15 cellular contexts compared by ENCODE assay signal in genomic region chr15:85589873-85590272, GRCh38.
DNase-seq lines count a peak whose midpoint lies in the region; ATAC-seq, FAIRE-seq and TF ChIP-seq lines count a peak whose summit lies in the region.
"Had no signal": no experiment of that assay in that cellular context is flagged by ENCODE, and none has a peak within 500 bp of the region (broad histone marks: within the 10 kb centered on the region; RNA-seq: fewer than 3 reads in every experiment).

No MANE protein-coding gene starts in this region.

- H3K27me3 Mint-ChIP-seq in MCF 10A (ENCODE audit: insufficient read depth, unreplicated experiment) (no peaks in the 10 kb centered on the region), mesothelial cell of epicardium (ENCODE audit: low read depth) (no peaks in the 10 kb centered on the region)
- H3K27me3 Mint-ChIP-seq: activated CD4-positive, alpha-beta memory T cell treated with anti-CD3 and anti-CD28 coated beads for 36 hours; activated naive CD8-positive, alpha-beta T cell treated with anti-CD3 and anti-CD28 coated beads for 36 hours had no signal

- DNase-seq in MCF 10A (ENCODE audit: unreplicated experiment) (peak; percentile 64), breast epithelium (ENCODE audit: low spot score in 2 of 2) (no peak), mesothelial cell of epicardium (ENCODE audit: low spot score in 2 of 2, unreplicated experiment in 2 of 2) (no peak), upper lobe of left lung (no peak), H54 (ENCODE audit: insufficient read length, low spot score) (no peak), Kasumi-1 (lab: John Stamatoyannopoulos, UW) (no peak)
- DNase-seq: 8988T; activated CD4-positive, alpha-beta memory T cell treated with anti-CD3 and anti-CD28 coated beads for 36 hours; activated naive CD8-positive, alpha-beta T cell treated with anti-CD3 and anti-CD28 coated beads for 36 hours; DMS53; endodermal cell; islet precursor cell; NCI-H2029 had no signal

- H3K36me3 Mint-ChIP-seq in MCF 10A (ENCODE audit: insufficient read depth, unreplicated experiment) = peaks cover 52% of the 10 kb centered on the region
- peaks cover 11% of the 10 kb centered on the region for H3K36me3 Mint-ChIP-seq in mesothelial cell of epicardium

- no peak overlapping the region for H3K4me3 Mint-ChIP-seq in MCF 10A (ENCODE audit: unreplicated experiment)
- H3K4me3 Mint-ChIP-seq in mesothelial cell of epicardium = no peak overlapping the region
- H3K4me3 Mint-ChIP-seq: activated CD4-positive, alpha-beta memory T cell treated with anti-CD3 and anti-CD28 coated beads for 36 hours; activated naive CD8-positive, alpha-beta T cell treated with anti-CD3 and anti-CD28 coated beads for 36 hours; endodermal cell had no signal

- TF ChIP-seq POLR2A in breast epithelium (IDR thresholded peaks at IDR 0.05) (no peak), upper lobe of left lung (IDR thresholded peaks at IDR 0.05) (no peak), H54 (IDR thresholded peaks at IDR 0.05; ENCODE audit: low read depth, low read length) (no peak)

- FAIRE-seq in H54 (lab: Jason Lieb, UNC) = no peak

- peak overlapping the region in 1 of 2 donors; percentile 34 for H3K27ac ChIP-seq in breast epithelium
- H3K27ac ChIP-seq in upper lobe of left lung = peak overlapping the region; percentile 59 to 84 (median 74)

- CTCF ChIA-PET in MCF 10A (lab: Yijun Ruan, JAX) = interaction anchor here (0.6 to 1.2 kb wide), 2 partner anchors 29 to 78 kb away, joined by 3 to 4 read pairs; no protein-coding TSS in a partner anchor

- H3K9me3 ChIP-seq in breast epithelium (no peaks in the 10 kb centered on the region), upper lobe of left lung (no peaks in the 10 kb centered on the region)

- H3K36me3 ChIP-seq in breast epithelium (no peaks in the 10 kb centered on the region), upper lobe of left lung (peaks cover 2 to 43% (median 4%) of the 10 kb centered on the region in 4 donors)

- H3K27ac Mint-ChIP-seq in MCF 10A (ENCODE audit: low read depth, unreplicated experiment) (peak overlapping the region; percentile 84), mesothelial cell of epicardium (peak overlapping the region; percentile 50)
- H3K27ac Mint-ChIP-seq: activated CD4-positive, alpha-beta memory T cell treated with anti-CD3 and anti-CD28 coated beads for 36 hours; activated naive CD8-positive, alpha-beta T cell treated with anti-CD3 and anti-CD28 coated beads for 36 hours; endodermal cell had no signal

- no peak for TF ChIP-seq EP300 in upper lobe of left lung (IDR thresholded peaks at IDR 0.05)

- peaks cover 0 to 5% of the 10 kb centered on the region in 2 donors for H3K4me1 ChIP-seq in breast epithelium
- H3K4me1 ChIP-seq in upper lobe of left lung = peaks cover 60 to 72% (median 64%) of the 10 kb centered on the region in 4 donors

- peak; percentile 55 for ATAC-seq in esophagus mucosa
- ATAC-seq in upper lobe of left lung (ENCODE audit: low FRiP score in 2 of 2) = peak; percentile 44 to 58
- ATAC-seq in HG03457 (IDR thresholded peaks at IDR 0.05; ENCODE audit: unreplicated experiment) = no peak

- no peak overlapping the region for H3K4me3 ChIP-seq in breast epithelium
- H3K4me3 ChIP-seq in upper lobe of left lung = no peak overlapping the region

- H3K9me3 Mint-ChIP-seq in MCF 10A (ENCODE audit: unreplicated experiment) (no peaks in the 10 kb centered on the region), mesothelial cell of epicardium (peaks cover 3% of the 10 kb centered on the region)
- H3K9me3 Mint-ChIP-seq: activated CD4-positive, alpha-beta memory T cell treated with anti-CD3 and anti-CD28 coated beads for 36 hours; activated naive CD8-positive, alpha-beta T cell treated with anti-CD3 and anti-CD28 coated beads for 36 hours; endodermal cell had no signal

- POLR2A ChIA-PET in MCF 10A (lab: Yijun Ruan, JAX) = interaction anchor here (0.6 to 2.6 kb wide), 4 partner anchors 11 to 258 kb away, joined by 3 to 10 read pairs (median 6); no protein-coding TSS in a partner anchor

- WGBS in upper lobe of left lung, 2 donors = 59 to 63% methylated on average over 2 of the region's 2 CpGs

- no TSS peak for BruUV-seq in MCF 10A (replicated peaks; lab: Mats Ljungman, UMichigan)

- H3K4me1 Mint-ChIP-seq in MCF 10A (ENCODE audit: insufficient read depth, unreplicated experiment) (peaks cover 15% of the 10 kb centered on the region), mesothelial cell of epicardium (peaks cover 21% of the 10 kb centered on the region)

- H3K27me3 ChIP-seq in breast epithelium = no peaks in the 10 kb centered on the region
- H3K27me3 ChIP-seq in upper lobe of left lung = no peaks in the 10 kb centered on the region

- intact Hi-C loops in MCF 10A (cut with micrococcal nuclease) = no loop called here
- intact Hi-C loops in breast epithelium (cut with DNase I; ENCODE audit: low total_unique reads) = no loop called here

- TF ChIP-seq CTCF in MCF 10A (IDR thresholded peaks at IDR 0.05; ENCODE audit: unreplicated experiment) = no peak
- TF ChIP-seq CTCF in breast epithelium (IDR thresholded peaks at IDR 0.05) = no peak
- TF ChIP-seq CTCF in mesothelial cell of epicardium (IDR thresholded peaks at IDR 0.05; ENCODE audit: unreplicated experiment) = no peak
- no peak for TF ChIP-seq CTCF in upper lobe of left lung (IDR thresholded peaks at IDR 0.05)
